Comparison of ENCODE assay signal across 27 cellular contexts in genomic region chr12:66726531-66726930, GRCh38. TPM values are rescaled to one million over a fixed set of nuclear protein-coding genes. Genes with fewer than 3 reads are reported as not detected.
DNase-seq lines count a peak whose midpoint lies in the region; ATAC-seq and TF ChIP-seq lines count a peak whose summit lies in the region.
"Had no signal": no experiment of that assay in that cellular context is flagged by ENCODE, and none has a peak within 500 bp of the region (broad histone marks: within the 10 kb centered on the region; RNA-seq: fewer than 3 reads in every experiment).

No MANE protein-coding gene starts in this region.

- DNase-seq in Right ventricle myocardium superior, result no peak
- no peak for DNase-seq in left ventricle myocardium inferior
- DNase-seq in OCI-LY7 (ENCODE audit: low spot score), result peak; percentile 66
- no peak for DNase-seq in hepatocyte (ENCODE audit: low spot score)
- DNase-seq in smooth muscle cell (lab: John Stamatoyannopoulos, UW; ENCODE audit: unreplicated experiment), result no peak
- no peak for DNase-seq in dermis blood vessel endothelial cell
- DNase-seq in NK-92 (lab: John Stamatoyannopoulos, UW; ENCODE audit: unreplicated experiment), result no peak
- DNase-seq: 8988T; ACHN; C1 segment of cervical spinal cord; CD4-positive, alpha-beta memory T cell; COR-L47; DMS53; GM23248; H7; KBM-7; MV-4-11; NCI-H1105 treated with DMSO at 0.1 percent for 48 hours; NCI-H146; NCI-H524 treated with DMSO at 0.1 percent for 48 hours; NCI-H774; NK-92 treated with Interleukin-12 subunit alpha and Interleukin-12 subunit beta, amount 100 ng/mL, for 24 hours; OCI-M1; Peyer's patch; SIG-M5 had no signal

- 65% methylated on average over 5 of the region's 5 CpGs for WGBS in hepatocyte (ENCODE audit: low lambda C conversion rate, missing lambda C conversion rate)
- 48% methylated on average over 5 of the region's 5 CpGs for WGBS in smooth muscle cell (ENCODE audit: low lambda C conversion rate)

- no peak overlapping the region for H3K9ac ChIP-seq in smooth muscle cell (ENCODE audit: low read depth)
- H3K9ac ChIP-seq: GM23248 had no signal

- no peak overlapping the region for H3K27ac ChIP-seq in left ventricle myocardium inferior (replicated peaks)
- H3K27ac ChIP-seq in OCI-LY7 (ENCODE audit: low read depth, low read length, poor library complexity, severe bottlenecking), result peak overlapping the region; percentile 19
- H3K27ac ChIP-seq in hepatocyte, result no peak overlapping the region
- no peak overlapping the region for H3K27ac ChIP-seq in smooth muscle cell (ENCODE audit: low read depth)
- H3K27ac ChIP-seq: GM23248, Peyer's patch, SK-N-MC had no signal

- BruUV-seq in OCI-LY7 (replicated peaks; lab: Mats Ljungman, UMichigan), result no TSS peak

- POLR2A ChIA-PET in OCI-LY7 (lab: Charles Lee), result no interaction called here

- H3K36me3 ChIP-seq in left ventricle myocardium inferior (no peaks in the 10 kb centered on the region), OCI-LY7 (ENCODE audit: insufficient read depth, low read length) (no peaks in the 10 kb centered on the region), hepatocyte (replicated peaks; ENCODE audit: insufficient read depth, low read depth) (no peaks in the 10 kb centered on the region), smooth muscle cell (ENCODE audit: low read depth) (no peaks in the 10 kb centered on the region)
- H3K36me3 ChIP-seq: Peyer's patch had no signal

- no peaks in the 10 kb centered on the region for H3F3A ChIP-seq in smooth muscle cell (ENCODE audit: low read depth)

- CTCF ChIA-PET in OCI-LY7 (lab: Charles Lee; ENCODE audit: unreplicated experiment), result no interaction called here

- peak; percentile 36 for ATAC-seq in Right ventricle myocardium superior (ENCODE audit: poor library complexity)
- ATAC-seq in HG02938 (IDR thresholded peaks at IDR 0.05; ENCODE audit: unreplicated experiment), result no peak

- no peaks in the 10 kb centered on the region for H3K9me2 ChIP-seq in OCI-LY7 (ENCODE audit: insufficient read depth, low read length)
- H3K9me2 ChIP-seq in hepatocyte (replicated peaks; ENCODE audit: insufficient read depth), result no peaks in the 10 kb centered on the region

- H3K79me2 ChIP-seq in OCI-LY7 (ENCODE audit: insufficient read depth, low read depth, low read length) (no peaks in the 10 kb centered on the region), hepatocyte (no peaks in the 10 kb centered on the region), smooth muscle cell (ENCODE audit: low read depth) (no peaks in the 10 kb centered on the region)

- H3K4me1 ChIP-seq in left ventricle myocardium inferior, result no peaks in the 10 kb centered on the region
- H3K4me1 ChIP-seq in OCI-LY7 (ENCODE audit: insufficient read depth, low read length, poor library complexity, severe bottlenecking), result peaks cover 19% of the 10 kb centered on the region
- H3K4me1 ChIP-seq in hepatocyte (ENCODE audit: insufficient read depth), result no peaks in the 10 kb centered on the region
- no peaks in the 10 kb centered on the region for H3K4me1 ChIP-seq in smooth muscle cell (ENCODE audit: low read depth)
- H3K4me1 ChIP-seq: Peyer's patch had no signal

- no peaks in the 10 kb centered on the region for H3K9me3 ChIP-seq in left ventricle myocardium inferior (replicated peaks)
- H3K9me3 ChIP-seq in OCI-LY7 (ENCODE audit: low read length), result no peaks in the 10 kb centered on the region
- no peaks in the 10 kb centered on the region for H3K9me3 ChIP-seq in hepatocyte (ENCODE audit: low read depth)
- H3K9me3 ChIP-seq in smooth muscle cell (replicated peaks; ENCODE audit: low read depth), result no peaks in the 10 kb centered on the region
- H3K9me3 ChIP-seq: Peyer's patch had no signal

- H3K4me3 ChIP-seq in left ventricle myocardium inferior (no peak overlapping the region), OCI-LY7 (ENCODE audit: low read depth, low read length, poor library complexity, severe bottlenecking) (peak overlapping the region; percentile 12), hepatocyte (no peak overlapping the region), smooth muscle cell (no peak overlapping the region)
- H3K4me3 ChIP-seq: GM23248, Peyer's patch, SK-N-MC had no signal

- no peak for TF ChIP-seq CTCF in left ventricle myocardium inferior (IDR thresholded peaks at IDR 0.05; ENCODE audit: borderline replicate concordance)
- no peak for TF ChIP-seq CTCF in OCI-LY7 (conservative IDR thresholded peaks at IDR 0.05; ENCODE audit: low read length)
- TF ChIP-seq CTCF in hepatocyte (IDR thresholded peaks at IDR 0.05; ENCODE audit: poor library complexity), result no peak
- TF ChIP-seq CTCF in smooth muscle cell (IDR thresholded peaks at IDR 0.05; ENCODE audit: borderline replicate concordance, insufficient read depth, poor library complexity, severe bottlenecking), result no peak

- H2AFZ ChIP-seq in OCI-LY7 (ENCODE audit: low read length) (peak overlapping the region; percentile 70), hepatocyte (no peak overlapping the region), smooth muscle cell (ENCODE audit: low read depth) (peak overlapping the region; percentile 45)
- H2AFZ ChIP-seq: GM23248 had no signal

- H3K4me2 ChIP-seq in OCI-LY7 (ENCODE audit: low read length) (peak overlapping the region; percentile 56), hepatocyte (peak overlapping the region; percentile 34), smooth muscle cell (no peak overlapping the region)

- intact Hi-C loops in Right ventricle myocardium superior (cut with DNase I) (no loop called here), left ventricle myocardium inferior (cut with micrococcal nuclease) (no loop called here), OCI-LY7 (cut with micrococcal nuclease; ENCODE audit: unreplicated experiment) (no loop called here)

- no peaks in the 10 kb centered on the region for H4K20me1 ChIP-seq in OCI-LY7 (ENCODE audit: insufficient read depth, low read length)
- no peaks in the 10 kb centered on the region for H4K20me1 ChIP-seq in hepatocyte (ENCODE audit: insufficient read depth, poor library complexity, severe bottlenecking)
- no peaks in the 10 kb centered on the region for H4K20me1 ChIP-seq in smooth muscle cell (ENCODE audit: low read depth)

- no peaks in the 10 kb centered on the region for H3K27me3 ChIP-seq in left ventricle myocardium inferior (ENCODE audit: low read depth)
- no peaks in the 10 kb centered on the region for H3K27me3 ChIP-seq in hepatocyte
- no peaks in the 10 kb centered on the region for H3K27me3 ChIP-seq in smooth muscle cell (ENCODE audit: low read depth)
- H3K27me3 ChIP-seq: Peyer's patch had no signal

RNA-seq across cellular contexts. Expression of gene GRIP1, which starts 47.7 kb away (rescaled TPM):
- total RNA-seq in Right ventricle myocardium superior (4.1 TPM), left ventricle myocardium inferior (0.47 TPM), OCI-LY7 (2022) (1.9 and 4.1 TPM in 2 replicates), hepatocyte (7.6 and 7.7 TPM in 2 replicates), smooth muscle cell (5.0 and 5.9 TPM in 2 replicates), dermis blood vessel endothelial cell (0.05 and 0.17 TPM in 2 replicates)
- 0.70 and 7.6 TPM in 2 replicates for total RNA-seq in OCI-LY7 (2014; rRNA removed; shearing (Covaris generic))
- polyA plus RNA-seq in hepatocyte (7.7 and 13.6 TPM in 2 replicates), smooth muscle cell (4.0 and 5.1 TPM in 2 replicates)
- total RNA-seq: GM23248 had no signal
- polyA plus RNA-seq: GM23248 had no signal
